ENCODE assay signal across 9 cellular contexts in the genomic region with DNA sequence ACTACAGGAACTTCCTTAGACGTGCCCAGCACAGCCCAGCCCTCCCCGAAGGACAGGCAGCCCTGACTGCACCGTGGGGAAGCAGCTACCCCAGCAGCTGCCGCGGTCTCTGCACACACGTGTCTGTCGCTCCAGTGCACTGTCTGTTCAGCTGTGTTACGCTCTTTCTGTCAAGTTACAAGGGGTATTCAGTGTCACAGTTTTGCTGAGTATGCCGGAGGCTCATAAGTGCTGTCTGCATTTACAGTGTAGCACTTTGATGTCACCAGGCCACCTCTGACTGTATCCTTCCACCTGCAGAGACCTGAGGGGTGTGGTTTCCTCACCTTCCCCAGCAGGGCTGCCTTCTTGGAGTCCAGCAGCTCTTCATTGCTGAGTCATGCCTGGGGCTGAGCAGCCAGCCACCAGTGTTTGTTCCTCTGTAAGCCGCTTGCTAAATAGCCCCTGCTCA.
DNase-seq lines count a peak whose midpoint lies in the region; TF ChIP-seq lines count a peak whose summit lies in the region.
"Had no signal": no experiment of that assay in that cellular context is flagged by ENCODE, and none has a peak within 500 bp of the region (broad histone marks: within the 10 kb centered on the region; RNA-seq: fewer than 3 reads in every experiment).

No MANE protein-coding gene starts in this region.

- POLR2A ChIA-PET in activated CD4-positive, alpha-beta memory T cell treated with anti-CD3 and anti-CD28 coated beads for 36 hours (lab: Charles Lee): no interaction called here

- H3K4me3 ChIP-seq in right atrium auricular region: no peak overlapping the region
- H3K4me3 ChIP-seq: SK-N-MC had no signal

- peaks cover 0 to 1% of the 10 kb centered on the region in 2 donors for H3K4me1 ChIP-seq in right atrium auricular region

- peak; percentile 24 for TF ChIP-seq POLR2A in GM10847 (IDR thresholded peaks at IDR 0.05; ENCODE audit: extremely low read depth, insufficient read length)

- H3K27me3 ChIP-seq in right atrium auricular region: no peaks in the 10 kb centered on the region

- H3K4me3 Mint-ChIP-seq in activated CD4-positive, alpha-beta memory T cell treated with anti-CD3 and anti-CD28 coated beads for 36 hours: no peak overlapping the region
- no peak overlapping the region for H3K4me3 Mint-ChIP-seq in nephron progenitor cell

- peaks cover 14% of the 10 kb centered on the region for H3K4me1 Mint-ChIP-seq in activated CD4-positive, alpha-beta memory T cell treated with anti-CD3 and anti-CD28 coated beads for 36 hours (ENCODE audit: low read depth)
- peaks cover 12% of the 10 kb centered on the region for H3K4me1 Mint-ChIP-seq in nephron progenitor cell

- CTCF ChIA-PET in activated CD4-positive, alpha-beta memory T cell treated with anti-CD3 and anti-CD28 coated beads for 36 hours (lab: Charles Lee): interaction anchor here (0.5 to 1.1 kb wide), 3 partner anchors 16 to 356 kb away, joined by 3 read pairs; no protein-coding TSS in a partner anchor

- H3K9me3 Mint-ChIP-seq in activated CD4-positive, alpha-beta memory T cell treated with anti-CD3 and anti-CD28 coated beads for 36 hours: no peaks in the 10 kb centered on the region
- H3K9me3 Mint-ChIP-seq in nephron progenitor cell: no peaks in the 10 kb centered on the region

- DNase-seq in GM20000 (ENCODE audit: low spot score): peak; percentile 71
- peak; percentile 20 for DNase-seq in HK-2 (ENCODE audit: unreplicated experiment)
- peak; percentile 59 for DNase-seq in activated CD4-positive, alpha-beta memory T cell treated with anti-CD3 and anti-CD28 coated beads for 36 hours
- peak; percentile 37 for DNase-seq in midbrain (lab: John Stamatoyannopoulos, UW)
- DNase-seq in nephron progenitor cell: no peak
- DNase-seq in NCI-H524 (lab: John Stamatoyannopoulos, UW): no peak
- DNase-seq in right atrium auricular region (ENCODE audit: low spot score): no peak

- intact Hi-C loops in activated CD4-positive, alpha-beta memory T cell treated with anti-CD3 and anti-CD28 coated beads for 36 hours (cut with micrococcal nuclease): no loop called here

- TF ChIP-seq CTCF in GM20000 (IDR thresholded peaks at IDR 0.05; ENCODE audit: extremely low read depth, missing control alignments) (no peak), nephron progenitor cell (IDR thresholded peaks at IDR 0.05) (no peak), right atrium auricular region (IDR thresholded peaks at IDR 0.05) (no peak)

- no peak overlapping the region for H3K27ac ChIP-seq in right atrium auricular region

- no peaks in the 10 kb centered on the region for H3K9me3 ChIP-seq in right atrium auricular region

- peaks cover 26% of the 10 kb centered on the region for H3K36me3 Mint-ChIP-seq in activated CD4-positive, alpha-beta memory T cell treated with anti-CD3 and anti-CD28 coated beads for 36 hours
- H3K36me3 Mint-ChIP-seq in nephron progenitor cell (ENCODE audit: low read depth): peaks cover 58% of the 10 kb centered on the region

- H3K27ac Mint-ChIP-seq in activated CD4-positive, alpha-beta memory T cell treated with anti-CD3 and anti-CD28 coated beads for 36 hours: peak overlapping the region; percentile 69
- no peak overlapping the region for H3K27ac Mint-ChIP-seq in nephron progenitor cell

- no peaks in the 10 kb centered on the region for H3K27me3 Mint-ChIP-seq in activated CD4-positive, alpha-beta memory T cell treated with anti-CD3 and anti-CD28 coated beads for 36 hours
- H3K27me3 Mint-ChIP-seq in nephron progenitor cell (ENCODE audit: low read depth, poor library complexity): no peaks in the 10 kb centered on the region

- H3K36me3 ChIP-seq in right atrium auricular region: peaks cover 28% of the 10 kb centered on the region

Comparison
In these comparisons a context has a peak if more than half of its experiments do, and no peak if none do; other contexts are left out.
1. DNase-seq: peak in GM20000 (single experiment), HK-2 (single experiment), activated CD4-positive, alpha-beta memory T cell treated with anti-CD3 and anti-CD28 coated beads for 36 hours (single experiment) and midbrain (single experiment); none in nephron progenitor cell (single experiment), NCI-H524 (0 of 2) and right atrium auricular region (single experiment).